ENCODE assay signal across 21 cellular contexts in genomic region chr9:19650292-19650691, GRCh38.
"Had no signal": no experiment of that assay in that cellular context is flagged by ENCODE, and none has a peak within 500 bp of the region (broad histone marks: within the 10 kb centered on the region; RNA-seq: fewer than 3 reads in every experiment).

No MANE protein-coding gene starts in this region.

- H3K36me3 ChIP-seq: lower lobe of right lung, neutrophil, stomach, thoracic aorta, upper lobe of left lung had no signal

- H3K4me3 ChIP-seq: hepatocyte, lower lobe of right lung, smooth muscle cell, stomach, thoracic aorta, upper lobe of left lung had no signal

- H3K4me2 ChIP-seq: hepatocyte, smooth muscle cell had no signal

- H3K27ac ChIP-seq: hepatocyte, lower lobe of right lung, neutrophil, parathyroid adenoma, stomach, thoracic aorta, upper lobe of left lung had no signal

- DNase-seq: activated CD4-positive, alpha-beta T cell treated with anti-CD3 and anti-CD28 coated beads, Interleukin-2, amount 10 ng/mL, durations not matched to agents 24 days and 14 days; activated CD4-positive, CD25-positive, alpha-beta regulatory T cell; activated CD8-positive, alpha-beta T cell treated with anti-CD3 and anti-CD28 coated beads for 36 hours; activated naive CD4-positive, alpha-beta T cell treated with anti-CD3 and anti-CD28 coated beads for 36 hours; activated naive CD8-positive, alpha-beta T cell treated with anti-CD3 and anti-CD28 coated beads, Interleukin-2, amount 50 U/mL, for 24 hours; activated T-cell treated with anti-CD3 and anti-CD28 coated beads, Interleukin-2, amount 50 U/mL, for 24 hours; aorta; effector CD8-positive, alpha-beta T cell; islet precursor cell; lower lobe of right lung; stimulated activated CD4-positive, alpha-beta T cell treated with anti-CD3 and anti-CD28 coated beads, Interleukin-4, amount 100 ng/mL, for 1 hour; stomach; upper lobe of left lung had no signal

- FAIRE-seq: endothelial cell of umbilical vein had no signal

- H3K9me3 ChIP-seq: lower lobe of right lung, neutrophil, stomach, thoracic aorta, upper lobe of left lung had no signal

- ATAC-seq: activated CD8-positive, alpha-beta T cell treated with anti-CD3 and anti-CD28 coated beads for 36 hours; activated naive CD8-positive, alpha-beta T cell treated with anti-CD3 and anti-CD28 coated beads, Interleukin-2, amount 50 U/mL, for 24 hours; lower lobe of right lung; natural killer cell treated with Interleukin-12 subunit alpha and Interleukin-12 subunit beta and Interleukin-15 and Interleukin-18, amount 100 ng/mL, for 72 hours; sciatic nerve had no signal

- H3K27me3 ChIP-seq: hepatocyte, neutrophil, stomach, upper lobe of left lung had no signal

- H3K79me2 ChIP-seq: hepatocyte, parathyroid adenoma had no signal

- H2AFZ ChIP-seq: hepatocyte, parathyroid adenoma had no signal

- H3K4me1 ChIP-seq: lower lobe of right lung, parathyroid adenoma, stomach, upper lobe of left lung had no signal

- H3K9ac ChIP-seq: parathyroid adenoma had no signal
